17 cellular contexts compared by ENCODE assay signal in genomic region chr3:119279844-119280243, GRCh38. TPM values are rescaled to one million over a fixed set of nuclear protein-coding genes. Genes with fewer than 3 reads are reported as not detected.
A peak's percentile ranks its signal among the peaks of the same experiment; 100 is the strongest.
DNase-seq lines count a peak whose midpoint lies in the region; ATAC-seq, FAIRE-seq and TF ChIP-seq lines count a peak whose summit lies in the region.
"Had no signal": no experiment of that assay in that cellular context is flagged by ENCODE, and none has a peak within 500 bp of the region (broad histone marks: within the 10 kb centered on the region; RNA-seq: fewer than 3 reads in every experiment).

No MANE protein-coding gene starts in this region.

- TF ChIP-seq EP300 in HepG2 (IDR thresholded peaks at IDR 0.05; ENCODE audit: low read depth in 2 of 2, low read length in 2 of 2) (no peak), HepG2 (CRISPR knock-in tag; IDR thresholded peaks at IDR 0.05; ENCODE audit: borderline replicate concordance) (no peak)

- no peaks in the 10 kb centered on the region for H3K4me1 ChIP-seq in right lobe of liver
- no peaks in the 10 kb centered on the region for H3K4me1 ChIP-seq in HepG2 (ENCODE audit: insufficient read depth, low read length)
- H3K4me1 ChIP-seq in lung (ENCODE audit: control insufficient read depth in 2 of 2, insufficient read depth in 2 of 2, low read length in 2 of 2) = peaks cover under 1 to 16% of the 10 kb centered on the region in 2 donors
- H3K4me1 ChIP-seq: prostate gland had no signal

- intact Hi-C loops in right lobe of liver (cut with DNase I) = no loop called here
- intact Hi-C loops in HepG2 (cut with micrococcal nuclease; ENCODE audit: unreplicated experiment) = no loop called here

- H3K4me3 ChIP-seq in right lobe of liver = no peak overlapping the region
- H3K4me3 ChIP-seq in HepG2 (replicated peaks in 1 of 3; ENCODE audit: insufficient read depth in 1 of 3, low read depth in 2 of 3, low read length in 3 of 3) = no peak overlapping the region
- H3K4me3 ChIP-seq in lung = no peak overlapping the region
- H3K4me3 ChIP-seq in skin epidermis = no peak overlapping the region
- H3K4me3 ChIP-seq: K562, prostate gland had no signal

- DNase-seq in right lobe of liver (no peak), HepG2 (ENCODE audit: low spot score) (no peak), lung (ENCODE audit: low spot score) (no peak)
- DNase-seq in activated CD4-positive, alpha-beta T cell treated with anti-CD3 and anti-CD28 coated beads for 4 hours = no peak
- no peak for DNase-seq in stimulated activated CD8-positive, alpha-beta memory T cell treated with anti-CD3 and anti-CD28 coated beads, Interleukin-4, amount 100 ng/mL, for 48 hours
- DNase-seq: activated effector memory CD4-positive, alpha-beta T cell treated with anti-CD3 and anti-CD28 coated beads, Interleukin-2, amount 50 U/mL, for 16 hours; naive thymus-derived CD8-positive, alpha-beta T cell; NCI-H526 treated with DMSO at 0.1 percent for 48 hours had no signal

- H3K79me2 ChIP-seq in HepG2 (ENCODE audit: insufficient read depth, low read length) = no peaks in the 10 kb centered on the region

- TF ChIP-seq CTCF in right lobe of liver (IDR thresholded peaks at IDR 0.05) (no peak), HepG2 (CRISPR knock-in tag; IDR thresholded peaks at IDR 0.05) (no peak), lung (IDR thresholded peaks at IDR 0.05; ENCODE audit: control extremely low read depth, extremely low read depth) (no peak)

- H3K36me3 ChIP-seq in right lobe of liver (no peaks in the 10 kb centered on the region), HepG2 (replicated peaks in 1 of 2; ENCODE audit: control insufficient read depth in 1 of 2, insufficient read depth in 2 of 2, low read length in 2 of 2) (no peaks in the 10 kb centered on the region), lung (ENCODE audit: control insufficient read depth in 2 of 2, insufficient read depth in 2 of 2, low read length in 2 of 2) (no peaks in the 10 kb centered on the region)
- H3K36me3 ChIP-seq: prostate gland had no signal

- no peak overlapping the region for H2AFZ ChIP-seq in HepG2 (ENCODE audit: low read length)

- no peak overlapping the region for H3K9ac ChIP-seq in HepG2 (ENCODE audit: insufficient read depth, low read depth, low read length)

- BruUV-seq in HepG2 (replicated peaks; lab: Mats Ljungman, UMichigan) = no TSS peak

- POLR2A ChIA-PET in HepG2 (lab: Yijun Ruan, JAX) = no interaction called here

- no peak for TF ChIP-seq RAD21 in HepG2 (CRISPR knock-in tag; IDR thresholded peaks at IDR 0.05)

- CTCF ChIA-PET in HepG2 (lab: Yijun Ruan, JAX; ENCODE audit: low intra/inter-chr PET ratio, low total read pairs) = no interaction called here

- no peak for TF ChIP-seq POLR2A in right lobe of liver (IDR thresholded peaks at IDR 0.05)
- no peak for TF ChIP-seq POLR2A in HepG2 (IDR thresholded peaks at IDR 0.05; ENCODE audit: insufficient read depth in 1 of 2, low read depth in 2 of 2, low read length in 2 of 2)

- WGBS in right lobe of liver (ENCODE audit: insufficient coverage, low coverage, low lambda C conversion rate, missing lambda C conversion rate) = 40% methylated on average over 1 of the region's 3 CpGs
- 21% methylated on average over 3 of the region's 3 CpGs for WGBS in HepG2 (ENCODE audit: low lambda C conversion rate)
- WGBS in lung, 2 donors = 38 to 54% methylated on average over 3 of the region's 3 CpGs

- FAIRE-seq in HepG2 (lab: Jason Lieb, UNC) = no peak
- FAIRE-seq: colon, frontal cortex, GM12892, K562 had no signal

- no peak overlapping the region for H3K4me2 ChIP-seq in HepG2 (ENCODE audit: low read depth, low read length)

- H3K27me3 ChIP-seq in right lobe of liver (no peaks in the 10 kb centered on the region), HepG2 (ENCODE audit: control insufficient read depth in 1 of 2, insufficient read depth in 2 of 2, low read length in 2 of 2) (no peaks in the 10 kb centered on the region), lung (ENCODE audit: control insufficient read depth, insufficient read depth) (no peaks in the 10 kb centered on the region)

- H3K27ac ChIP-seq in right lobe of liver (peak overlapping the region in 2 of 3 donors; percentile 19 to 34), HepG2 (ENCODE audit: extremely low read length, insufficient read depth, low read length) (no peak overlapping the region), lung (ENCODE audit: low read depth in 1 of 2, low read length in 1 of 2) (peak overlapping the region; percentile 74 to 88), skin epidermis (peak overlapping the region in 12 of 21 experiments; percentile 4 to 79 (median 42))

- ATAC-seq in right lobe of liver (peak in 3 of 4 donors; percentile 19 to 29 (median 27)), HepG2 (no peak), lung (ENCODE audit: insufficient read depth, low FRiP score) (no peak), GM21515 (IDR thresholded peaks at IDR 0.05; ENCODE audit: unreplicated experiment) (no peak), GM19455 (IDR thresholded peaks at IDR 0.05; ENCODE audit: unreplicated experiment) (no peak)
- ATAC-seq: activated CD4-positive, CD25-positive, alpha-beta regulatory T cell treated with anti-CD3 and anti-CD28 coated beads, Interleukin-2, amount 50 U/mL, for 24 hours; K562; naive thymus-derived CD8-positive, alpha-beta T cell had no signal

- H4K20me1 ChIP-seq in HepG2 (ENCODE audit: insufficient read depth, low read length) = no peaks in the 10 kb centered on the region

- H3K9me3 ChIP-seq in right lobe of liver (no peaks in the 10 kb centered on the region), HepG2 (ENCODE audit: low read length) (peaks cover 9% of the 10 kb centered on the region), lung (ENCODE audit: control insufficient read depth in 2 of 2, insufficient read depth in 1 of 2, low read length in 1 of 2) (peaks cover 0 to 6% of the 10 kb centered on the region in 2 donors)
- H3K9me3 ChIP-seq: prostate gland had no signal

- in situ Hi-C loops in HepG2 (cut with HindIII; ENCODE audit: extremely low pct_ligation_motif_present, low pct_unique_long_range_greater_than_20kb) = no loop called here

TF ChIP-seq in HepG2, 621 proteins besides CTCF, POLR2A, EP300 and RAD21 (continues in another document):
- TF ChIP-seq FOSL1 (CRISPR knock-in tag; IDR thresholded peaks at IDR 0.05; ENCODE audit: borderline replicate concordance) (no peak), KLF11 (CRISPR knock-in tag; IDR thresholded peaks at IDR 0.05) (no peak), ZNF564 (CRISPR knock-in tag; IDR thresholded peaks at IDR 0.05) (no peak)

RNA-seq across cellular contexts. Expression of gene ARHGAP31, which starts 14.3 kb away (rescaled TPM):
- total RNA-seq in right lobe of liver = 1 to 10 TPM; 1.6 to 8.7 (median 4.9) TPM
- not detected in 2 replicates for total RNA-seq in HepG2 (2016; rRNA removed; fragmentation: Illumina TruSeq; extraction: Trizol)
- not detected in 2 replicates for total RNA-seq in HepG2 (2016; cell fraction: cytosol; rRNA removed; fragmentation: Illumina TruSeq; extraction: Trizol; ENCODE audit: low read depth)
- total RNA-seq in HepG2 (2016; cell fraction: insoluble cytoplasmic fraction; rRNA removed; fragmentation: Illumina TruSeq; extraction: Trizol) = not detected in 2 replicates
- not detected in 2 replicates for total RNA-seq in HepG2 (2016; cell fraction: membrane; rRNA removed; fragmentation: Illumina TruSeq; extraction: Trizol)
- not detected in 2 replicates for total RNA-seq in HepG2 (2016; cell fraction: nucleus; rRNA removed; fragmentation: Illumina TruSeq; extraction: Trizol)
- polyA plus RNA-seq in HepG2 (2011; rRNA removed) = not detected in 2 replicates
- polyA plus RNA-seq in HepG2 (2011; cell fraction: cytosol; rRNA removed) = under 0.01 TPM in 1 of 2 replicates, not detected in the other
- not detected in 2 replicates for polyA plus RNA-seq in HepG2 (2011; cell fraction: nucleus; rRNA removed)
- polyA plus RNA-seq in HepG2 (2012) = 0.04 and 0.09 TPM in 2 replicates
- not detected in 2 replicates for polyA plus RNA-seq in HepG2 (2016; cell fraction: cytosol; fragmentation: Illumina TruSeq; extraction: Trizol; ENCODE audit: low read depth)
- not detected in 2 replicates for polyA plus RNA-seq in HepG2 (2016; cell fraction: insoluble cytoplasmic fraction; fragmentation: Illumina TruSeq; extraction: Trizol; ENCODE audit: low read depth)
- not detected in 2 replicates for polyA plus RNA-seq in HepG2 (2016; cell fraction: membrane; fragmentation: Illumina TruSeq; extraction: Trizol; ENCODE audit: low read depth)
- not detected in 2 replicates for polyA plus RNA-seq in HepG2 (2016; cell fraction: nucleus; fragmentation: Illumina TruSeq; extraction: Trizol; ENCODE audit: insufficient read depth, low read depth)
- 0.12 TPM in 1 of 2 replicates, not detected in the other for polyA minus RNA-seq in HepG2 (2011; rRNA and poly(A)+ RNA removed; ENCODE audit: low replicate concordance)
- not detected in 2 replicates for polyA minus RNA-seq in HepG2 (2011; cell fraction: cytosol; rRNA and poly(A)+ RNA removed)
- not detected in 2 replicates for polyA minus RNA-seq in HepG2 (2011; cell fraction: nucleus; rRNA and poly(A)+ RNA removed)
- 10 to 100 TPM; 45.8 to 58.5 TPM for total RNA-seq in lung
- 10 to 100 TPM; 11.6 to 17.5 TPM for polyA plus RNA-seq in lung

RNA-seq across cellular contexts. Expression of gene B4GALT4, which starts 39.2 kb away (rescaled TPM):
- total RNA-seq in right lobe of liver (10 to 100 TPM in 2 of 6 experiments, 1 to 10 TPM in 4; 7.8 to 10.9 (median 8.9) TPM), HepG2 (2016; rRNA removed; fragmentation: Illumina TruSeq; extraction: Trizol) (23.8 and 29.0 TPM in 2 replicates), lung (10 to 100 TPM; 13.5 to 23.2 TPM)
- 11.4 and 13.3 TPM in 2 replicates for total RNA-seq in HepG2 (2016; cell fraction: cytosol; rRNA removed; fragmentation: Illumina TruSeq; extraction: Trizol; ENCODE audit: low read depth)
- 25.1 and 29.6 TPM in 2 replicates for total RNA-seq in HepG2 (2016; cell fraction: insoluble cytoplasmic fraction; rRNA removed; fragmentation: Illumina TruSeq; extraction: Trizol)
- total RNA-seq in HepG2 (2016; cell fraction: membrane; rRNA removed; fragmentation: Illumina TruSeq; extraction: Trizol) = 21.4 and 30.8 TPM in 2 replicates
- total RNA-seq in HepG2 (2016; cell fraction: nucleus; rRNA removed; fragmentation: Illumina TruSeq; extraction: Trizol) = 21.6 and 24.4 TPM in 2 replicates
- polyA plus RNA-seq in HepG2 (2011; rRNA removed) (15.1 and 16.9 TPM in 2 replicates), lung (10 to 100 TPM in 1 of 2 donors, 1 to 10 TPM in 1; 7.5 to 18.1 TPM)
- polyA plus RNA-seq in HepG2 (2011; cell fraction: cytosol; rRNA removed) = 10.2 and 12.6 TPM in 2 replicates
- 7.1 and 9.0 TPM in 2 replicates for polyA plus RNA-seq in HepG2 (2011; cell fraction: nucleus; rRNA removed)
- 22.2 and 27.7 TPM in 2 replicates for polyA plus RNA-seq in HepG2 (2012)
- polyA plus RNA-seq in HepG2 (2016; cell fraction: cytosol; fragmentation: Illumina TruSeq; extraction: Trizol; ENCODE audit: low read depth) = 10.6 and 14.6 TPM in 2 replicates
- 21.5 and 23.8 TPM in 2 replicates for polyA plus RNA-seq in HepG2 (2016; cell fraction: insoluble cytoplasmic fraction; fragmentation: Illumina TruSeq; extraction: Trizol; ENCODE audit: low read depth)
- 17.0 and 23.1 TPM in 2 replicates for polyA plus RNA-seq in HepG2 (2016; cell fraction: membrane; fragmentation: Illumina TruSeq; extraction: Trizol; ENCODE audit: low read depth)
- polyA plus RNA-seq in HepG2 (2016; cell fraction: nucleus; fragmentation: Illumina TruSeq; extraction: Trizol; ENCODE audit: insufficient read depth, low read depth) = 29.4 and 32.1 TPM in 2 replicates
- polyA minus RNA-seq in HepG2 (2011; rRNA and poly(A)+ RNA removed; ENCODE audit: low replicate concordance) = 6.9 and 18.7 TPM in 2 replicates
- polyA minus RNA-seq in HepG2 (2011; cell fraction: cytosol; rRNA and poly(A)+ RNA removed) = 11.5 and 13.3 TPM in 2 replicates
- polyA minus RNA-seq in HepG2 (2011; cell fraction: nucleus; rRNA and poly(A)+ RNA removed) = 18.5 and 22.9 TPM in 2 replicates

Comparison
In these comparisons a context has a peak if more than half of its experiments do, and no peak if none do; other contexts are left out.
1. ATAC-seq: peak in right lobe of liver (3 of 4); none in HepG2 (single experiment), lung (single experiment), GM21515 (single experiment) and GM19455 (single experiment).
2. RNA of gene ARHGAP31, which starts 14.3 kb away (total RNA-seq): 45.8 to 58.5 TPM in lung; 1.6 to 8.7 TPM in right lobe of liver and not detected in HepG2; every median in the first group is over 4 times any median in the second.